In genomic region chr10:48656928-48657327, GRCh38 we compare ENCODE assay signal across 9 cellular contexts.
A peak's percentile ranks its signal among the peaks of the same experiment; 100 is the strongest.
DNase-seq lines count a peak whose midpoint lies in the region; ATAC-seq lines count a peak whose summit lies in the region.
"Had no signal": no experiment of that assay in that cellular context is flagged by ENCODE, and none has a peak within 500 bp of the region (broad histone marks: within the 10 kb centered on the region; RNA-seq: fewer than 3 reads in every experiment).

No MANE protein-coding gene starts in this region.

- peaks cover 15% of the 10 kb centered on the region for H3K4me1 ChIP-seq in mucosa of stomach (ENCODE audit: control insufficient read depth, insufficient read depth, low read length)

- H3K9me3 Mint-ChIP-seq in stimulated activated naive CD8-positive, alpha-beta T cell treated with anti-CD3 and anti-CD28 coated beads, Interleukin-15, Interleukin-2, amounts not matched to agents 100 ng/mL and 50 ng/mL, for 24 hours: no peaks in the 10 kb centered on the region
- H3K9me3 Mint-ChIP-seq in activated naive CD8-positive, alpha-beta T cell treated with anti-CD3 and anti-CD28 coated beads, Interleukin-2, amount 50 U/mL, for 24 hours: no peaks in the 10 kb centered on the region

- H3K4me3 ChIP-seq in mucosa of stomach (ENCODE audit: low read length): no peak overlapping the region

- peak overlapping the region; percentile 38 for H3K9ac ChIP-seq in mucosa of stomach (ENCODE audit: low read length)

- peaks cover 26% of the 10 kb centered on the region for H3K27me3 Mint-ChIP-seq in stimulated activated naive CD8-positive, alpha-beta T cell treated with anti-CD3 and anti-CD28 coated beads, Interleukin-15, Interleukin-2, amounts not matched to agents 100 ng/mL and 50 ng/mL, for 24 hours
- H3K27me3 Mint-ChIP-seq in activated naive CD8-positive, alpha-beta T cell treated with anti-CD3 and anti-CD28 coated beads, Interleukin-2, amount 50 U/mL, for 24 hours: peaks cover 25% of the 10 kb centered on the region

- H3K27ac Mint-ChIP-seq in stimulated activated naive CD8-positive, alpha-beta T cell treated with anti-CD3 and anti-CD28 coated beads, Interleukin-15, Interleukin-2, amounts not matched to agents 100 ng/mL and 50 ng/mL, for 24 hours: no peak overlapping the region
- H3K27ac Mint-ChIP-seq in activated naive CD8-positive, alpha-beta T cell treated with anti-CD3 and anti-CD28 coated beads, Interleukin-2, amount 50 U/mL, for 24 hours: no peak overlapping the region

- H3K36me3 ChIP-seq in mucosa of stomach (ENCODE audit: control insufficient read depth, insufficient read depth, low read length): no peaks in the 10 kb centered on the region
- H3K36me3 ChIP-seq: left lung had no signal

- no peak for DNase-seq in stimulated activated naive CD8-positive, alpha-beta T cell treated with anti-CD3 and anti-CD28 coated beads, Interleukin-15, Interleukin-2, amounts not matched to agents 100 U/mL and 50 U/mL, for 24 hours
- DNase-seq in activated naive CD8-positive, alpha-beta T cell treated with anti-CD3 and anti-CD28 coated beads, Interleukin-2, amount 50 U/mL, for 24 hours: no peak
- no peak for DNase-seq in NOMO-1 treated with DMSO at 0.1 percent for 48 hours (lab: John Stamatoyannopoulos, UW; ENCODE audit: unreplicated experiment)
- DNase-seq in NCI-H1694 treated with DMSO at 0.1 percent for 48 hours (lab: John Stamatoyannopoulos, UW): no peak

- H3K9me3 ChIP-seq in mucosa of stomach (ENCODE audit: control insufficient read depth, low read length): no peaks in the 10 kb centered on the region
- H3K9me3 ChIP-seq: left lung had no signal

- H3K27me3 ChIP-seq in mucosa of stomach (ENCODE audit: control insufficient read depth, insufficient read depth, low read length): peaks cover 11% of the 10 kb centered on the region

- H3K4me1 Mint-ChIP-seq in stimulated activated naive CD8-positive, alpha-beta T cell treated with anti-CD3 and anti-CD28 coated beads, Interleukin-15, Interleukin-2, amounts not matched to agents 100 ng/mL and 50 ng/mL, for 24 hours (ENCODE audit: low read depth): peaks cover 5% of the 10 kb centered on the region
- peaks cover 5% of the 10 kb centered on the region for H3K4me1 Mint-ChIP-seq in activated naive CD8-positive, alpha-beta T cell treated with anti-CD3 and anti-CD28 coated beads, Interleukin-2, amount 50 U/mL, for 24 hours

- ATAC-seq in stimulated activated naive CD8-positive, alpha-beta T cell treated with anti-CD3 and anti-CD28 coated beads, Interleukin-15, Interleukin-2, amounts not matched to agents 100 U/mL and 50 U/mL, for 24 hours: no peak
- ATAC-seq in activated naive CD8-positive, alpha-beta T cell treated with anti-CD3 and anti-CD28 coated beads, Interleukin-2, amount 50 U/mL, for 24 hours: no peak
- ATAC-seq in GM21737 (IDR thresholded peaks at IDR 0.05; ENCODE audit: unreplicated experiment): no peak
- no peak for ATAC-seq in GM18861 (IDR thresholded peaks at IDR 0.05; ENCODE audit: unreplicated experiment)

- H3K4me3 Mint-ChIP-seq in stimulated activated naive CD8-positive, alpha-beta T cell treated with anti-CD3 and anti-CD28 coated beads, Interleukin-15, Interleukin-2, amounts not matched to agents 100 ng/mL and 50 ng/mL, for 24 hours: peak overlapping the region; percentile 81
- peak overlapping the region; percentile 74 for H3K4me3 Mint-ChIP-seq in activated naive CD8-positive, alpha-beta T cell treated with anti-CD3 and anti-CD28 coated beads, Interleukin-2, amount 50 U/mL, for 24 hours

- H3K36me3 Mint-ChIP-seq in stimulated activated naive CD8-positive, alpha-beta T cell treated with anti-CD3 and anti-CD28 coated beads, Interleukin-15, Interleukin-2, amounts not matched to agents 100 ng/mL and 50 ng/mL, for 24 hours (ENCODE audit: low read depth): no peaks in the 10 kb centered on the region
- no peaks in the 10 kb centered on the region for H3K36me3 Mint-ChIP-seq in activated naive CD8-positive, alpha-beta T cell treated with anti-CD3 and anti-CD28 coated beads, Interleukin-2, amount 50 U/mL, for 24 hours (ENCODE audit: low read depth)
